8 cellular contexts compared by ENCODE assay signal in genomic region chr17:82030470-82031302, GRCh38. TPM values are rescaled to one million over a fixed set of nuclear protein-coding genes. Genes with fewer than 3 reads are reported as not detected.
DNase-seq lines count a peak whose midpoint lies in the region; ATAC-seq lines count a peak whose summit lies in the region.

No MANE protein-coding gene starts in this region.

- H3K27ac ChIP-seq in right cardiac atrium (ENCODE audit: low read length) = no peak overlapping the region

- peaks cover 3% of the 10 kb centered on the region for H3K4me1 Mint-ChIP-seq in T-helper 1 cell treated with Interleukin-12 subunit alpha and Interleukin-12 subunit beta and Interleukin-4 antibody, amounts not matched to agents 30 μg/mL and 1 μg/mL, for 36 hours (ENCODE audit: low read depth)

- no peaks in the 10 kb centered on the region for H3K9me3 Mint-ChIP-seq in T-helper 1 cell treated with Interleukin-12 subunit alpha and Interleukin-12 subunit beta and Interleukin-4 antibody, amounts not matched to agents 30 μg/mL and 1 μg/mL, for 36 hours

- 1% methylated on average over 94 of the region's 94 CpGs for WGBS in right cardiac atrium

- no peaks in the 10 kb centered on the region for H3K4me1 ChIP-seq in right cardiac atrium (ENCODE audit: control insufficient read depth, insufficient read depth, low read length)

- peak overlapping the region; percentile 85 for H3K4me3 Mint-ChIP-seq in T-helper 1 cell treated with Interleukin-12 subunit alpha and Interleukin-12 subunit beta and Interleukin-4 antibody, amounts not matched to agents 30 μg/mL and 1 μg/mL, for 36 hours

- ATAC-seq in right cardiac atrium = peak; percentile 74 to 81

- H3K27me3 ChIP-seq in right cardiac atrium (ENCODE audit: control insufficient read depth, insufficient read depth) = no peaks in the 10 kb centered on the region

- DNase-seq in NCI-H2107 (lab: John Stamatoyannopoulos, UW) (peak; percentile 52), NCI-H2107 treated with DMSO at 0.1 percent for 48 hours (lab: John Stamatoyannopoulos, UW; ENCODE audit: unreplicated experiment) (no peak), NAMALWA (ENCODE audit: low spot score) (peak; percentile 80), anterior cingulate cortex (lab: John Stamatoyannopoulos, UW) (peak in 57 of 58 donors; percentile 26 to 89 (median 72)), right cardiac atrium (peak; percentile 85 to 94 (median 92)), pulmonary artery endothelial cell (ENCODE audit: low read depth, low spot score) (peak; percentile 54), ureter (ENCODE audit: low spot score) (peak; percentile 89)

- peaks cover 7% of the 10 kb centered on the region for H3K36me3 Mint-ChIP-seq in T-helper 1 cell treated with Interleukin-12 subunit alpha and Interleukin-12 subunit beta and Interleukin-4 antibody, amounts not matched to agents 30 μg/mL and 1 μg/mL, for 36 hours (ENCODE audit: low read depth)

- H3K27me3 Mint-ChIP-seq in T-helper 1 cell treated with Interleukin-12 subunit alpha and Interleukin-12 subunit beta and Interleukin-4 antibody, amounts not matched to agents 30 μg/mL and 1 μg/mL, for 36 hours (ENCODE audit: low read depth) = no peaks in the 10 kb centered on the region

- H3K9me3 ChIP-seq in right cardiac atrium (ENCODE audit: control insufficient read depth, low read length) = no peaks in the 10 kb centered on the region

- intact Hi-C loops in right cardiac atrium (cut with DNase I) = loop anchor here in 2 of 4 donors (2.0 kb wide), 1 partner anchor 124 kb away; no protein-coding TSS in a partner anchor

- H3K4me3 ChIP-seq in right cardiac atrium (ENCODE audit: low read length) = peak overlapping the region; percentile 23

- peak overlapping the region; percentile 79 for H3K27ac Mint-ChIP-seq in T-helper 1 cell treated with Interleukin-12 subunit alpha and Interleukin-12 subunit beta and Interleukin-4 antibody, amounts not matched to agents 30 μg/mL and 1 μg/mL, for 36 hours

RNA-seq across cellular contexts. Expression of gene RAC3, which starts 0.8 kb away (rescaled TPM):
- total RNA-seq in right cardiac atrium = 1 to 10 TPM; 1.0 to 2.0 (median 1.5) TPM
- 2.4 TPM for polyA plus RNA-seq in right cardiac atrium
- total RNA-seq in pulmonary artery endothelial cell = 16.9 and 45.4 TPM in 2 replicates
- 5.0 TPM for total RNA-seq in ureter

RNA-seq across cellular contexts. Expression of gene DCXR, which starts 6.8 kb away (rescaled TPM):
- total RNA-seq in right cardiac atrium (100 to 1,000 TPM; 127 to 181 (median 168) TPM), pulmonary artery endothelial cell (51.8 and 56.6 TPM in 2 replicates), ureter (176 TPM)
- polyA plus RNA-seq in right cardiac atrium = 196 TPM

RNA-seq across cellular contexts. Expression of gene LRRC45, which starts 7.6 kb away (rescaled TPM):
- total RNA-seq in right cardiac atrium (1 to 10 TPM; 3.2 to 6.7 (median 6.0) TPM), pulmonary artery endothelial cell (20.2 and 30.5 TPM in 2 replicates), ureter (11.0 TPM)
- 4.9 TPM for polyA plus RNA-seq in right cardiac atrium

RNA-seq across cellular contexts. Expression of gene CENPX, which starts 8.0 kb away (rescaled TPM):
- total RNA-seq in right cardiac atrium = 10 to 100 TPM; 20.1 to 28.6 (median 26.0) TPM
- polyA plus RNA-seq in right cardiac atrium = 31.2 TPM
- 39.0 and 40.9 TPM in 2 replicates for total RNA-seq in pulmonary artery endothelial cell
- total RNA-seq in ureter = 58.5 TPM

RNA-seq across cellular contexts. Expression of gene RFNG, which starts 20.9 kb away (rescaled TPM):
- total RNA-seq in right cardiac atrium = 10 to 100 TPM; 19.0 to 25.1 (median 20.2) TPM
- 25.4 TPM for polyA plus RNA-seq in right cardiac atrium
- total RNA-seq in pulmonary artery endothelial cell = 25.7 and 29.9 TPM in 2 replicates
- total RNA-seq in ureter = 30.0 TPM
